ENCODE assay signal across 21 cellular contexts in the genomic region with DNA sequence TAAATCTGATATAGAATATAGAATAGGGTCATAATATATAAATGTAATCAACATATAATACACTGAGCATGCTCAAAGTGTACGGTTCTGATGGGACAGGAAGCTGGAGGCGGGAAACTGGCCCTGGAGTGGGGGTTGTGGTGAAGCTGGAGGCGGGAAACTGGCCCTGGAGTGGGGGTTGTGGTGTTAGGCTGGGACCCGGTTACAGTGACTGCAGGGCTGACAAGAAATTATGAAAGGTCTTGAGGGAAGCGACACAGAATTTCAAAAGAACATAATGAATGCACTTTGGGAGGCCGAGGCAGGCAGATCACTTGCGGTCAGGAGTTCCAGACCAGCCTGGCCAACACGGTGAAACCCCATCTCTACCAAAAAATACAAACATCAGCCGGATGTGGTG.
DNase-seq lines count a peak whose midpoint lies in the region; ATAC-seq, FAIRE-seq and TF ChIP-seq lines count a peak whose summit lies in the region.
"Had no signal": no experiment of that assay in that cellular context is flagged by ENCODE, and none has a peak within 500 bp of the region (broad histone marks: within the 10 kb centered on the region; RNA-seq: fewer than 3 reads in every experiment).

No MANE protein-coding gene starts in this region.

- WGBS in tibial nerve, 2 donors: 81 to 84% methylated on average over 9 of the region's 9 CpGs

- no peak for TF ChIP-seq CTCF in astrocyte (IDR thresholded peaks at IDR 0.05; ENCODE audit: insufficient read depth, low read depth, low read length)
- no peak for TF ChIP-seq CTCF in HFFc6 (IDR thresholded peaks at IDR 0.05)
- TF ChIP-seq CTCF in tibial nerve (IDR thresholded peaks at IDR 0.05): no peak

- peaks cover 7% of the 10 kb centered on the region for H3K9me3 Mint-ChIP-seq in astrocyte (ENCODE audit: unreplicated experiment)
- peaks cover 3 to 4% of the 10 kb centered on the region in 2 donors for H3K9me3 Mint-ChIP-seq in stimulated activated naive B cell treated with anti-CD40 and anti-IgM and Interleukin-4, amounts not matched to agents 10 μg/mL and 1 μg/mL and 100 μg/mL, for 72 hours
- peaks cover 8% of the 10 kb centered on the region; the same call in 1 of the 2 replicates for H3K9me3 Mint-ChIP-seq in HFFc6
- H3K9me3 Mint-ChIP-seq: central memory CD8-positive, alpha-beta T cell; neural progenitor cell; T-cell had no signal

- no peaks in the 10 kb centered on the region for H3K27me3 ChIP-seq in astrocyte (ENCODE audit: insufficient read depth, low read length)
- H3K27me3 ChIP-seq in tibial nerve: no peaks in the 10 kb centered on the region
- H3K27me3 ChIP-seq: neural progenitor cell, tibial artery had no signal

- TF ChIP-seq EP300 in tibial nerve (IDR thresholded peaks at IDR 0.05): no peak

- H3K4me1 ChIP-seq in astrocyte (ENCODE audit: insufficient read depth, low read length) (peaks cover 39% of the 10 kb centered on the region), tibial nerve (peaks cover 4 to 44% (median 24%) of the 10 kb centered on the region in 4 donors)

- H3K4me3 Mint-ChIP-seq in astrocyte (ENCODE audit: unreplicated experiment) (peak overlapping the region; percentile 14), HFFc6 (no peak overlapping the region)
- no peak overlapping the region for H3K4me3 Mint-ChIP-seq in stimulated activated naive B cell treated with anti-CD40 and anti-IgM and Interleukin-4, amounts not matched to agents 10 μg/mL and 1 μg/mL and 100 μg/mL, for 72 hours
- H3K4me3 Mint-ChIP-seq: central memory CD8-positive, alpha-beta T cell; neural progenitor cell; T-cell had no signal

- peaks cover 29% of the 10 kb centered on the region for H3K4me1 Mint-ChIP-seq in astrocyte (ENCODE audit: low read depth, unreplicated experiment)
- H3K4me1 Mint-ChIP-seq in stimulated activated naive B cell treated with anti-CD40 and anti-IgM and Interleukin-4, amounts not matched to agents 10 μg/mL and 1 μg/mL and 100 μg/mL, for 72 hours: peaks cover 12 to 39% of the 10 kb centered on the region in 2 donors
- H3K4me1 Mint-ChIP-seq in HFFc6 (ENCODE audit: low read depth): peaks cover 61% of the 10 kb centered on the region

- H4K20me1 ChIP-seq in astrocyte (ENCODE audit: insufficient read depth, low read length): no peaks in the 10 kb centered on the region

- H3K36me3 Mint-ChIP-seq in astrocyte (ENCODE audit: low read depth, unreplicated experiment) (peaks cover 2% of the 10 kb centered on the region), HFFc6 (ENCODE audit: low read depth) (no peaks in the 10 kb centered on the region; the same call in 1 of the 2 replicates)
- H3K36me3 Mint-ChIP-seq in stimulated activated naive B cell treated with anti-CD40 and anti-IgM and Interleukin-4, amounts not matched to agents 10 μg/mL and 1 μg/mL and 100 μg/mL, for 72 hours: peaks cover 4 to 11% of the 10 kb centered on the region in 2 donors
- H3K36me3 Mint-ChIP-seq: neural progenitor cell, T-cell had no signal

- H3K27ac ChIP-seq in astrocyte (ENCODE audit: low read depth, low read length) (no peak overlapping the region), tibial nerve (no peak overlapping the region)
- H3K27ac ChIP-seq: neural progenitor cell, psoas muscle, skin epidermis, tibial artery had no signal

- H2AFZ ChIP-seq in astrocyte (ENCODE audit: low read depth, low read length): no peak overlapping the region
- H2AFZ ChIP-seq: neural progenitor cell had no signal

- no peak for FAIRE-seq in astrocyte (lab: Jason Lieb, UNC)
- FAIRE-seq: GM18507 had no signal

- H3K27ac Mint-ChIP-seq in astrocyte (ENCODE audit: unreplicated experiment): no peak overlapping the region
- peak overlapping the region; percentile 37 for H3K27ac Mint-ChIP-seq in stimulated activated naive B cell treated with anti-CD40 and anti-IgM and Interleukin-4, amounts not matched to agents 10 μg/mL and 1 μg/mL and 100 μg/mL, for 72 hours
- no peak overlapping the region for H3K27ac Mint-ChIP-seq in HFFc6
- H3K27ac Mint-ChIP-seq: neural progenitor cell had no signal

- H3K79me2 ChIP-seq in astrocyte (ENCODE audit: insufficient read depth, low read length): no peaks in the 10 kb centered on the region

- no peak for ATAC-seq in stimulated activated naive B cell treated with anti-CD40 and anti-IgM and Interleukin-4, amounts not matched to agents 10 μg/mL and 1 μg/mL and 100 μg/mL, for 72 hours (replicated peaks)
- ATAC-seq: left colon, psoas muscle, T-cell had no signal

- H3K4me2 ChIP-seq in astrocyte (ENCODE audit: low read length): no peak overlapping the region
- H3K4me2 ChIP-seq: neural progenitor cell had no signal

- peak; percentile 26 to 32 for DNase-seq in stimulated activated CD4-positive, alpha-beta T cell treated with anti-CD3 and anti-CD28 coated beads, Interleukin-2, amount 100 ng/mL, for 24 hours
- no peak for DNase-seq in stimulated activated CD4-positive, alpha-beta T cell treated with anti-CD3 and anti-CD28 coated beads, Interleukin-4, amount 100 ng/mL, for 4 hours
- DNase-seq in MV-4-11 (lab: John Stamatoyannopoulos, UW): peak; percentile 65
- no peak for DNase-seq in astrocyte (ENCODE audit: low read depth)
- DNase-seq in stimulated activated naive B cell treated with anti-CD40 and anti-IgM and Interleukin-4, amounts not matched to agents 10 μg/mL and 1 μg/mL and 100 μg/mL, for 72 hours: no peak
- no peak for DNase-seq in HFFc6
- no peak for DNase-seq in tibial nerve (ENCODE audit: low spot score in 2 of 2)
- DNase-seq: activated effector memory CD4-positive, alpha-beta T cell treated with anti-CD3 and anti-CD28 coated beads, Interleukin-2, amount 50 U/mL, for 16 hours; AML-193; amygdala; effector CD8-positive, alpha-beta T cell; left colon; NCI-H526; SIG-M5; T-cell; tibial artery had no signal

- H3K27me3 Mint-ChIP-seq in astrocyte (ENCODE audit: low read depth, unreplicated experiment) (no peaks in the 10 kb centered on the region), HFFc6 (ENCODE audit: insufficient read depth) (no peaks in the 10 kb centered on the region; the same call in 1 of the 2 replicates)
- H3K27me3 Mint-ChIP-seq in stimulated activated naive B cell treated with anti-CD40 and anti-IgM and Interleukin-4, amounts not matched to agents 10 μg/mL and 1 μg/mL and 100 μg/mL, for 72 hours: no peaks in the 10 kb centered on the region
- H3K27me3 Mint-ChIP-seq: central memory CD8-positive, alpha-beta T cell; T-cell had no signal

- H3K4me3 ChIP-seq in astrocyte (ENCODE audit: insufficient read depth, low read depth, low read length) (no peak overlapping the region), tibial nerve (no peak overlapping the region)
- H3K4me3 ChIP-seq: neural progenitor cell, psoas muscle, skin epidermis, tibial artery had no signal

- H3K9ac ChIP-seq in astrocyte (ENCODE audit: low read length): no peak overlapping the region
- H3K9ac ChIP-seq: neural progenitor cell had no signal

- TF ChIP-seq POLR2A in tibial nerve (IDR thresholded peaks at IDR 0.05): no peak

- H3K36me3 ChIP-seq in astrocyte (ENCODE audit: insufficient read depth, low read length): no peaks in the 10 kb centered on the region
- no peaks in the 10 kb centered on the region for H3K36me3 ChIP-seq in tibial nerve
- H3K36me3 ChIP-seq: neural progenitor cell, tibial artery had no signal

- peaks cover 3% of the 10 kb centered on the region for H3K9me3 ChIP-seq in astrocyte (ENCODE audit: insufficient read depth, low read depth, low read length)
- H3K9me3 ChIP-seq in tibial nerve: peaks cover 0 to 11% (median 0%) of the 10 kb centered on the region in 4 donors

Comparison
In these comparisons a context has a peak if more than half of its experiments do, and no peak if none do; other contexts are left out.
1. DNase-seq: peak in stimulated activated CD4-positive, alpha-beta T cell treated with anti-CD3 and anti-CD28 coated beads, Interleukin-2, amount 100 ng/mL, for 24 hours (2 of 2) and MV-4-11 (single experiment); none in stimulated activated CD4-positive, alpha-beta T cell treated with anti-CD3 and anti-CD28 coated beads, Interleukin-4, amount 100 ng/mL, for 4 hours (0 of 2), astrocyte (single experiment), stimulated activated naive B cell treated with anti-CD40 and anti-IgM and Interleukin-4, amounts not matched to agents 10 μg/mL and 1 μg/mL and 100 μg/mL, for 72 hours (single experiment), HFFc6 (single experiment) and tibial nerve (0 of 2).